ENCODE assay signal across 4 cellular contexts in the genomic region with DNA sequence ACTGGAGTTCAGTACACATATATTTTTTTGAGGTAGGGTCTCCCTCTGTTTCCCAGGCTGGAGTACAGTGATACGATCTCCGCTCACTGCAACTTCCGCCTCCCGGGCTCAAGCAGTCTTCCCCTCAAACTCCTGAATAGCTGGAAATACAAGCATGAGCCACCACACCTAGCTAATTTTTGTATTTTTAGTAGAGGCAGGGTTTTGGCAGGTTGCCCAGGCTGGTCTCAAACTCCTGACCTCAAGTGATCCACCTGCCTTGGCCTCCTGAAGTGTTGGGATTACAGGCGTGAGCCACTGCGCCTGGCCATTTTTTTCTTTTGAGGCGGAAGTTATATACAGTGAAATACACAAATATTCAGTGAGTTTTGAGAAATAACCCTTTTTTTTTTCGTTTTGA. TPM values are rescaled to one million over a fixed set of nuclear protein-coding genes. Genes with fewer than 3 reads are reported as not detected.
"Had no signal": no experiment of that assay in that cellular context is flagged by ENCODE, and none has a peak within 500 bp of the region (broad histone marks: within the 10 kb centered on the region; RNA-seq: fewer than 3 reads in every experiment).

No MANE protein-coding gene starts in this region.

RNA-seq across cellular contexts. Expression of a gene that starts 46.9 kb away (rescaled TPM):
- total RNA-seq: IMR-90, MCF 10A, NCI-H460, PC-3 had no signal
- polyA plus RNA-seq: IMR-90 had no signal
